ENCODE assay signal across 1 cellular context in the genomic region with DNA sequence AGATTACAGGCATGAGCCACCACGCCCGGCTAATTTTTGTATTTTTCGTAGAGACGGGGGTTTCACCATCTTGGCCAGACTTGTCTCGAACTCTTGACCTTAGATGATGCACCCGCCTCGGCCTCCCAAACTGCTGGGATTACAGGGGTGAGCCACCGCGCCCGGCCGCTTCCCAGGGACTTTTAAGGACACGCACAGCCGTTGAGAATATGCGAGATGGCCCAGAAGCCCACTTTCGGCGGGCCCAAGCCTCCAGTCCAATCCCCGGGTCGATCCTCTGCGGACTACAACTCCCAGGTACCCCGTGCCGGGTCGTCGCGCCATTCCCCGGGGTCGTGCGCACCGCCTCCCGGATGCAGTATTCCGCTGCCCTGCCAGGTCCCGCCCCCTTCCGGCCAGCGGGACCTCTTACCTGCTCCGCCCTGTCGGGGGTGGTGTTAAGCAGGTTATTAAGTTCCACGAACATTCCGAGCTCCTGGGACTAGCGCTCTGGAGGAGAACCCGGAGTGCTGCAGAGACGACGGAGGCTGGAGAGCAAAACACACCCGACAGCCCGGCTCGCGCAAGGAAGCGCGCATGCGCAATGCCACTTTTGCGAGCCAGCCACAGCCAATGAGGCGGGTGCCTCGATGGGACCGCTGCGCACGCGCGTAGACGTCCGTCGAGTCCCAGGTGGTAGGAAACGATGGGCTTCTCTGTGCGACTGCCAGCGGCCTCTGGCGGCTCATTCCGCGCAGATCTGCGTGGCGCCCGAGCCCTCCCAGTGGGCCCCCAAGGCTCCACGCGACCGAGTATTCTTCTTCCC.
TF ChIP-seq lines count a peak whose summit lies in the region.

Gene ELP6 (minus strand): TSS at position 588 of the 805 bp plus-strand sequence. CDS start 122 bp downstream, at position 466.

TF ChIP-seq in HepG2, 621 proteins besides CTCF, POLR2A, EP300 and RAD21 (continued from another document and continues in another):
- no peak for TF ChIP-seq SRSF4 (IDR thresholded peaks at IDR 0.05; ENCODE audit: low read depth, low read length, poor library complexity, severe bottlenecking)
- no peak for TF ChIP-seq MAFK (conservative IDR thresholded peaks at IDR 0.05 in 1 of 2, IDR thresholded peaks at IDR 0.05 in 1 of 2; ENCODE audit: low read length in 2 of 2)
- TF ChIP-seq ZNF7 (CRISPR knock-in tag; IDR thresholded peaks at IDR 0.05) = no peak
- TF ChIP-seq ZNF256 (CRISPR knock-in tag; conservative IDR thresholded peaks at IDR 0.05) = peak; percentile 64; the same call in 1 of the 2 replicates
- no peak for TF ChIP-seq ETS1 (CRISPR knock-in tag; IDR thresholded peaks at IDR 0.05)
- peak; percentile 86 for TF ChIP-seq ARNT2 (CRISPR knock-in tag; IDR thresholded peaks at IDR 0.05; ENCODE audit: low read depth)
- TF ChIP-seq E2F2 (CRISPR knock-in tag; IDR thresholded peaks at IDR 0.05; ENCODE audit: borderline replicate concordance) = no peak; the same call in 1 of the 2 replicates
- TF ChIP-seq NONO (IDR thresholded peaks at IDR 0.05) = no peak
- TF ChIP-seq NONO (CRISPR knock-in tag; conservative IDR thresholded peaks at IDR 0.05) = peak; percentile 89
- TF ChIP-seq ZNF225 (CRISPR knock-in tag; IDR thresholded peaks at IDR 0.05) = no peak
- no peak for TF ChIP-seq ZNF446 (CRISPR knock-in tag; IDR thresholded peaks at IDR 0.05)
- TF ChIP-seq ZNF747 (CRISPR knock-in tag; IDR thresholded peaks at IDR 0.05; ENCODE audit: borderline replicate concordance) = peak; percentile 52; the same call in 1 of the 2 replicates
- TF ChIP-seq ZZZ3 (CRISPR knock-in tag; IDR thresholded peaks at IDR 0.05; ENCODE audit: borderline replicate concordance) = no peak; the same call in 1 of the 2 replicates
- TF ChIP-seq ZNF562 (CRISPR knock-in tag; IDR thresholded peaks at IDR 0.05; ENCODE audit: borderline replicate concordance) = no peak
- TF ChIP-seq ZNF615 (CRISPR knock-in tag; IDR thresholded peaks at IDR 0.05; ENCODE audit: borderline replicate concordance) = no peak
- TF ChIP-seq NCOA5 (CRISPR knock-in tag; IDR thresholded peaks at IDR 0.05) = no peak
- TF ChIP-seq CENPBD1 (CRISPR knock-in tag; IDR thresholded peaks at IDR 0.05; ENCODE audit: borderline replicate concordance, low read depth) = peak; percentile 75; the same call in 1 of the 2 replicates
- no peak for TF ChIP-seq ZNF550 (CRISPR knock-in tag; IDR thresholded peaks at IDR 0.05; ENCODE audit: borderline replicate concordance)
- TF ChIP-seq AKNA (CRISPR knock-in tag; IDR thresholded peaks at IDR 0.05; ENCODE audit: borderline replicate concordance) = no peak
- TF ChIP-seq SPEN (CRISPR knock-in tag; IDR thresholded peaks at IDR 0.05; ENCODE audit: low read depth) = peak; percentile 83
- TF ChIP-seq ZNF207 (IDR thresholded peaks at IDR 0.05; ENCODE audit: borderline replicate concordance) = no peak
- TF ChIP-seq GFI1 (CRISPR knock-in tag; IDR thresholded peaks at IDR 0.05; ENCODE audit: borderline replicate concordance) = no peak
- no peak for TF ChIP-seq TRIM22 (IDR thresholded peaks at IDR 0.05)
- TF ChIP-seq ZNF10 (CRISPR knock-in tag; IDR thresholded peaks at IDR 0.05; ENCODE audit: borderline replicate concordance, low read depth) = no peak
- TF ChIP-seq ZNF337 (CRISPR knock-in tag; IDR thresholded peaks at IDR 0.05; ENCODE audit: borderline replicate concordance, low read depth) = no peak
- no peak for TF ChIP-seq PREB (CRISPR knock-in tag; IDR thresholded peaks at IDR 0.05)
- TF ChIP-seq, protein P1, sequence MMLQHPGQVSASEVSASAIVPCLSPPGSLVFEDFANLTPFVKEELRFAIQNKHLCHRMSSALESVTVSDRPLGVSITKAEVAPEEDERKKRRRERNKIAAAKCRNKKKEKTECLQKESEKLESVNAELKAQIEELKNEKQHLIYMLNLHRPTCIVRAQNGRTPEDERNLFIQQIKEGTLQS (CRISPR knock-in tag; IDR thresholded peaks at IDR 0.05) = no peak
- peak; percentile 74; the same call in 1 of the 2 replicates for TF ChIP-seq MAF1 (CRISPR knock-in tag; IDR thresholded peaks at IDR 0.05; ENCODE audit: borderline replicate concordance)
- TF ChIP-seq ZNF619 (CRISPR knock-in tag; IDR thresholded peaks at IDR 0.05) = 0 out of 2 replicates have a peak, but pooled peaks have one; percentile 26
- peak; percentile 84; the same call in 1 of the 2 replicates for TF ChIP-seq AHR (CRISPR knock-in tag; IDR thresholded peaks at IDR 0.05)
- TF ChIP-seq CEBPB (IDR thresholded peaks at IDR 0.05; ENCODE audit: borderline replicate concordance, low read depth, low read length) = no peak
- TF ChIP-seq ZNF503 (CRISPR knock-in tag; IDR thresholded peaks at IDR 0.05) = peak; percentile 68; the same call in 1 of the 2 replicates
- no peak for TF ChIP-seq FOXK2 (IDR thresholded peaks at IDR 0.05)
- TF ChIP-seq FOXC1 (CRISPR knock-in tag; IDR thresholded peaks at IDR 0.05; ENCODE audit: borderline replicate concordance) = peak; percentile 84
- TF ChIP-seq ZMAT3 (CRISPR knock-in tag; conservative IDR thresholded peaks at IDR 0.05) = no peak
- TF ChIP-seq ZNF235 (CRISPR knock-in tag; IDR thresholded peaks at IDR 0.05; ENCODE audit: borderline replicate concordance) = peak; percentile 53; the same call in 1 of the 2 replicates
- TF ChIP-seq THAP7 (CRISPR knock-in tag; IDR thresholded peaks at IDR 0.05) = no peak
- no peak for TF ChIP-seq HDAC6 (IDR thresholded peaks at IDR 0.05; ENCODE audit: low read depth, low read length)
- 0 out of 2 replicates have a peak, but pooled peaks have one; percentile 20 for TF ChIP-seq ADNP (CRISPR knock-in tag; IDR thresholded peaks at IDR 0.05)
- TF ChIP-seq HBP1 (CRISPR knock-in tag; IDR thresholded peaks at IDR 0.05; ENCODE audit: low read depth) = no peak; the same call in 1 of the 2 replicates
